8 cellular contexts compared by ENCODE assay signal in the genomic region with DNA sequence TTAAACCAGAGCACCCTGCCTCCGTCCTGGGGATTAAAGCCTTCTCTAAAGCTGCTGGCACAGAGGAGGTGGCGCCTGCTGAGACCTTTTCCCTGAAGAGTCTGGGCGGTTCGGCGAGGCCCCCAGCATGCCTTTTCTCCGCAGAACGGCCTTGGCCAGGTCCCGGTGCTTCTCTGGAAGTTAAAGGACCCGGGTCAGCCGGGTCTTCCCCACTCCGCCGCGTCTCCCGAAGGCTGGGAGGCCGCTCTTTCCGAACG. TPM values are rescaled to one million over a fixed set of nuclear protein-coding genes. Genes with fewer than 3 reads are reported as not detected.
DNase-seq lines count a peak whose midpoint lies in the region; ATAC-seq and TF ChIP-seq lines count a peak whose summit lies in the region.

No MANE protein-coding gene starts in this region.

- TF ChIP-seq CTCF in fibroblast of lung (conservative IDR thresholded peaks at IDR 0.05 in 1 of 2, IDR thresholded peaks at IDR 0.05 in 1 of 2; ENCODE audit: low read depth in 1 of 2, low read length in 2 of 2) = no peak

- peak; percentile 15 for ATAC-seq in HG03175 (IDR thresholded peaks at IDR 0.05; ENCODE audit: unreplicated experiment)

- H3K4me1 Mint-ChIP-seq in activated CD4-positive, alpha-beta memory T cell treated with anti-CD3 and anti-CD28 coated beads for 36 hours (ENCODE audit: low read depth) = peaks cover 34% of the 10 kb centered on the region

- peaks cover 20% of the 10 kb centered on the region for H3K79me2 ChIP-seq in fibroblast of lung (ENCODE audit: control insufficient read depth, insufficient read depth, low read length)

- peak overlapping the region; percentile 74 for H3K27ac Mint-ChIP-seq in activated CD4-positive, alpha-beta memory T cell treated with anti-CD3 and anti-CD28 coated beads for 36 hours

- H3K9me3 Mint-ChIP-seq in activated CD4-positive, alpha-beta memory T cell treated with anti-CD3 and anti-CD28 coated beads for 36 hours = no peaks in the 10 kb centered on the region

- CTCF ChIA-PET in activated CD4-positive, alpha-beta memory T cell treated with anti-CD3 and anti-CD28 coated beads for 36 hours (lab: Charles Lee) = interaction anchor here (0.7 to 9.1 kb wide), 21 partner anchors 10 to 309 kb away, joined by 3 to 103 read pairs (median 4); partner anchors contain the start of genes MPI, RPP25 and ULK3

- H3K27me3 ChIP-seq in fibroblast of lung (ENCODE audit: control insufficient read depth, insufficient read depth, low read length) (no peaks in the 10 kb centered on the region), neuron (ENCODE audit: insufficient read depth, low read length) (no peaks in the 10 kb centered on the region)

- H3K36me3 ChIP-seq in fibroblast of lung (ENCODE audit: control insufficient read depth, insufficient read depth, low read length) (peaks cover 9% of the 10 kb centered on the region), neuron (ENCODE audit: insufficient read depth, low read length) (peaks cover 37% of the 10 kb centered on the region)

- H3K4me2 ChIP-seq in fibroblast of lung (ENCODE audit: extremely low read depth, insufficient read depth, low read length) = peak overlapping the region; percentile 93

- no peaks in the 10 kb centered on the region for H3K9me3 ChIP-seq in fibroblast of lung (ENCODE audit: control insufficient read depth, insufficient read depth, low read depth, low read length)
- H3K9me3 ChIP-seq in neuron (ENCODE audit: low read length) = no peaks in the 10 kb centered on the region

- intact Hi-C loops in activated CD4-positive, alpha-beta memory T cell treated with anti-CD3 and anti-CD28 coated beads for 36 hours (cut with micrococcal nuclease) = loop anchor here (1.0 to 5.0 kb wide), 3 partner anchors 33 to 61 kb away; partner anchors contain the start of gene SCAMP2

- peaks cover 22% of the 10 kb centered on the region for H3K36me3 Mint-ChIP-seq in activated CD4-positive, alpha-beta memory T cell treated with anti-CD3 and anti-CD28 coated beads for 36 hours

- H3K4me1 ChIP-seq in fibroblast of lung (ENCODE audit: control insufficient read depth, extremely low read depth, insufficient read depth, low read length) (peaks cover 6% of the 10 kb centered on the region), neuron (ENCODE audit: insufficient read depth, low read length) (peaks cover 13% of the 10 kb centered on the region)

- H3K4me3 Mint-ChIP-seq in activated CD4-positive, alpha-beta memory T cell treated with anti-CD3 and anti-CD28 coated beads for 36 hours = peak overlapping the region; percentile 99

- H2AFZ ChIP-seq in fibroblast of lung (ENCODE audit: low read length) (peak overlapping the region; percentile 62), neuron (ENCODE audit: low read depth, low read length) (peak overlapping the region; percentile 99)

- POLR2A ChIA-PET in activated CD4-positive, alpha-beta memory T cell treated with anti-CD3 and anti-CD28 coated beads for 36 hours (lab: Charles Lee) = interaction anchor here (0.7 to 2.2 kb wide), 11 partner anchors 9 to 462 kb away, joined by 3 to 10 read pairs (median 4); partner anchors contain the start of genes COX5A, CSK and ULK3

- DNase-seq in NCI-H510A treated with DMSO at 0.1 percent for 48 hours (lab: John Stamatoyannopoulos, UW) = peak; percentile 12
- DNase-seq in NCI-H510A (lab: John Stamatoyannopoulos, UW) = no peak
- peak; percentile 50 for DNase-seq in activated CD4-positive, alpha-beta memory T cell treated with anti-CD3 and anti-CD28 coated beads for 36 hours
- DNase-seq in fibroblast of lung (ENCODE audit: low read depth in 2 of 2) = peak in 1 of 2 donors; percentile 23
- DNase-seq in NCI-H2029 treated with DMSO at 0.1 percent for 48 hours (lab: John Stamatoyannopoulos, UW) = no peak
- DNase-seq in AG08396 (ENCODE audit: low spot score) = no peak

- no peaks in the 10 kb centered on the region for H4K20me1 ChIP-seq in fibroblast of lung (ENCODE audit: control insufficient read depth, extremely low read depth, insufficient read depth, low read length)

- H3K4me3 ChIP-seq in fibroblast of lung (replicated peaks in 1 of 4; ENCODE audit: control extremely low read depth in 1 of 4, insufficient read depth in 1 of 4, low read depth in 3 of 4, low read length in 4 of 4) (peak overlapping the region; percentile 85 to 94 (median 91)), neuron (ENCODE audit: low read length) (peak overlapping the region; percentile 63)

- peak overlapping the region; percentile 88 for H3K27ac ChIP-seq in fibroblast of lung (ENCODE audit: insufficient read depth, low read length)

- H3K27me3 Mint-ChIP-seq in activated CD4-positive, alpha-beta memory T cell treated with anti-CD3 and anti-CD28 coated beads for 36 hours = no peaks in the 10 kb centered on the region

- peak overlapping the region; percentile 90 for H3K9ac ChIP-seq in fibroblast of lung (ENCODE audit: insufficient read depth, low read length)

RNA-seq across cellular contexts. Expression of gene FAM219B, which starts 0.5 kb away (rescaled TPM):
- total RNA-seq in activated CD4-positive, alpha-beta memory T cell treated with anti-CD3 and anti-CD28 coated beads for 36 hours = 10 to 100 TPM; 63.0 to 70.1 TPM
- total RNA-seq in fibroblast of lung = 40.6 and 53.8 TPM in 2 replicates
- 23.0 and 35.3 TPM in 2 replicates for polyA plus RNA-seq in fibroblast of lung
- 20.0 and 24.8 TPM in 2 replicates for polyA plus RNA-seq in fibroblast of lung (2012)
- 25.5 and 76.7 TPM in 2 replicates for polyA minus RNA-seq in fibroblast of lung (ENCODE audit: low replicate concordance)

RNA-seq across cellular contexts. Expression of gene MPI, which starts 16.3 kb away (rescaled TPM):
- 10 to 100 TPM; 56.4 to 60.0 TPM for total RNA-seq in activated CD4-positive, alpha-beta memory T cell treated with anti-CD3 and anti-CD28 coated beads for 36 hours
- 33.1 and 50.7 TPM in 2 replicates for total RNA-seq in fibroblast of lung
- 65.0 and 65.5 TPM in 2 replicates for polyA plus RNA-seq in fibroblast of lung
- 46.3 and 51.0 TPM in 2 replicates for polyA plus RNA-seq in fibroblast of lung (2012)
- polyA minus RNA-seq in fibroblast of lung (ENCODE audit: low replicate concordance) = 93.5 and 99.3 TPM in 2 replicates

RNA-seq across cellular contexts. Expression of gene COX5A, which starts 31.8 kb away (rescaled TPM):
- total RNA-seq in activated CD4-positive, alpha-beta memory T cell treated with anti-CD3 and anti-CD28 coated beads for 36 hours = 100 to 1,000 TPM; 322 TPM
- 33.1 and 41.9 TPM in 2 replicates for total RNA-seq in fibroblast of lung
- polyA plus RNA-seq in fibroblast of lung = 183 and 213 TPM in 2 replicates
- polyA plus RNA-seq in fibroblast of lung (2012) = 204 and 268 TPM in 2 replicates
- polyA minus RNA-seq in fibroblast of lung (ENCODE audit: low replicate concordance) = 26.8 and 54.7 TPM in 2 replicates

RNA-seq across cellular contexts. Expression of gene SCAMP2, which starts 33.0 kb away (rescaled TPM):
- 10 to 100 TPM; 77.6 to 79.5 TPM for total RNA-seq in activated CD4-positive, alpha-beta memory T cell treated with anti-CD3 and anti-CD28 coated beads for 36 hours
- 11.8 and 15.5 TPM in 2 replicates for total RNA-seq in fibroblast of lung
- polyA plus RNA-seq in fibroblast of lung = 86.2 and 115 TPM in 2 replicates
- polyA plus RNA-seq in fibroblast of lung (2012) = 55.3 and 67.0 TPM in 2 replicates
- 302 and 321 TPM in 2 replicates for polyA minus RNA-seq in fibroblast of lung (ENCODE audit: low replicate concordance)

RNA-seq across cellular contexts. Expression of gene RPP25, which starts 50.5 kb away (rescaled TPM):
- total RNA-seq in activated CD4-positive, alpha-beta memory T cell treated with anti-CD3 and anti-CD28 coated beads for 36 hours = 1 to 10 TPM; 3.8 TPM
- 0.50 and 3.1 TPM in 2 replicates for total RNA-seq in fibroblast of lung
- 1.00 and 2.3 TPM in 2 replicates for polyA plus RNA-seq in fibroblast of lung
- 1.3 and 3.3 TPM in 2 replicates for polyA plus RNA-seq in fibroblast of lung (2012)
- 0.51 and 0.96 TPM in 2 replicates for polyA minus RNA-seq in fibroblast of lung (ENCODE audit: low replicate concordance)

Comparison
In these comparisons a context has a peak if more than half of its experiments do, and no peak if none do; other contexts are left out.
1. DNase-seq: peak in NCI-H510A treated with DMSO at 0.1 percent for 48 hours (single experiment) and activated CD4-positive, alpha-beta memory T cell treated with anti-CD3 and anti-CD28 coated beads for 36 hours (single experiment); none in NCI-H510A (single experiment), NCI-H2029 treated with DMSO at 0.1 percent for 48 hours (single experiment) and AG08396 (single experiment).